27 cellular contexts compared by ENCODE assay signal in genomic region chr12:9756756-9757155, GRCh38. TPM values are rescaled to one million over a fixed set of nuclear protein-coding genes. Genes with fewer than 3 reads are reported as not detected.
A peak's percentile ranks its signal among the peaks of the same experiment; 100 is the strongest.
DNase-seq lines count a peak whose midpoint lies in the region; ATAC-seq and TF ChIP-seq lines count a peak whose summit lies in the region.
"Had no signal": no experiment of that assay in that cellular context is flagged by ENCODE, and none has a peak within 500 bp of the region (broad histone marks: within the 10 kb centered on the region; RNA-seq: fewer than 3 reads in every experiment).

No MANE protein-coding gene starts in this region.

- no TSS peak for BruUV-seq in OCI-LY7 (replicated peaks; lab: Mats Ljungman, UMichigan)

- H3K27me3 ChIP-seq in CD4-positive, alpha-beta memory T cell (ENCODE audit: insufficient read depth, low read length): no peaks in the 10 kb centered on the region
- no peaks in the 10 kb centered on the region for H3K27me3 ChIP-seq in lower lobe of right lung (ENCODE audit: low read depth)
- H3K27me3 ChIP-seq in heart right ventricle: no peaks in the 10 kb centered on the region
- H3K27me3 ChIP-seq: adrenal gland, vagina had no signal

- H3K36me3 ChIP-seq in CD4-positive, alpha-beta memory T cell (ENCODE audit: insufficient read depth, low read length): peaks cover 35% of the 10 kb centered on the region
- H3K36me3 ChIP-seq in lower lobe of right lung: peaks cover 8% of the 10 kb centered on the region
- peaks cover 0 to 39% (median 0%) of the 10 kb centered on the region in 9 donors for H3K36me3 ChIP-seq in heart right ventricle
- H3K36me3 ChIP-seq in OCI-LY7 (ENCODE audit: insufficient read depth, low read length): peaks cover 44% of the 10 kb centered on the region
- H3K36me3 ChIP-seq: adrenal gland, vagina had no signal

- H3K9me3 Mint-ChIP-seq in CD4-positive, alpha-beta memory T cell: peaks cover 0 to 2% (median 0%) of the 10 kb centered on the region in 8 donors
- H3K9me3 Mint-ChIP-seq: dendritic cell treated with granulocyte-macrophage colony-stimulating factor and Interleukin-4, amounts not matched to agents 40 ng/mL and 50 ng/mL, for 4 days; nephron progenitor cell had no signal

- 93 to 96% methylated on average over 4 of the region's 4 CpGs for WGBS in heart right ventricle, 2 donors

- H3K27ac ChIP-seq in CD4-positive, alpha-beta memory T cell (ENCODE audit: low read depth, low read length): peak overlapping the region; percentile 48
- H3K27ac ChIP-seq in lower lobe of right lung (no peak overlapping the region), heart right ventricle (no peak overlapping the region), OCI-LY7 (ENCODE audit: low read depth, low read length, poor library complexity, severe bottlenecking) (no peak overlapping the region)
- H3K27ac ChIP-seq: adrenal gland, epithelial cell of prostate, GM23248, vagina had no signal

- H3K4me1 ChIP-seq in CD4-positive, alpha-beta memory T cell (ENCODE audit: insufficient read depth, low read length): peaks cover 59% of the 10 kb centered on the region
- H3K4me1 ChIP-seq in lower lobe of right lung (no peaks in the 10 kb centered on the region), heart right ventricle (no peaks in the 10 kb centered on the region), OCI-LY7 (ENCODE audit: insufficient read depth, low read length, poor library complexity, severe bottlenecking) (peaks cover 33% of the 10 kb centered on the region)
- H3K4me1 ChIP-seq: adrenal gland, vagina had no signal

- no peaks in the 10 kb centered on the region for H3K27me3 Mint-ChIP-seq in CD4-positive, alpha-beta memory T cell
- H3K27me3 Mint-ChIP-seq: dendritic cell treated with granulocyte-macrophage colony-stimulating factor and Interleukin-4, amounts not matched to agents 40 ng/mL and 50 ng/mL, for 4 days had no signal

- no peak overlapping the region for H2AFZ ChIP-seq in OCI-LY7 (ENCODE audit: low read length)
- H2AFZ ChIP-seq: GM23248 had no signal

- peak overlapping the region; percentile 84 to 100 (median 96) for H3K4me3 Mint-ChIP-seq in CD4-positive, alpha-beta memory T cell
- H3K4me3 Mint-ChIP-seq: dendritic cell treated with granulocyte-macrophage colony-stimulating factor and Interleukin-4, amounts not matched to agents 40 ng/mL and 50 ng/mL, for 4 days; nephron progenitor cell had no signal

- POLR2A ChIA-PET in CD4-positive, alpha-beta memory T cell (lab: Charles Lee; ENCODE audit: partially characterized antibody): interaction anchor here (1.1 to 15.8 kb wide), 7 partner anchors 14 to 107 kb away, joined by 3 to 422 read pairs (median 149); no protein-coding TSS in a partner anchor
- POLR2A ChIA-PET in OCI-LY7 (lab: Charles Lee): interaction anchor here (0.6 to 2.6 kb wide), 8 partner anchors 11 to 473 kb away, joined by 3 to 25 read pairs (median 4); no protein-coding TSS in a partner anchor

- no peak overlapping the region for H3K4me2 ChIP-seq in OCI-LY7 (ENCODE audit: low read length)

- H3K36me3 Mint-ChIP-seq in CD4-positive, alpha-beta memory T cell: peaks cover 44 to 84% of the 10 kb centered on the region in 2 donors

- no peak for TF ChIP-seq CTCF in lower lobe of right lung (IDR thresholded peaks at IDR 0.05)
- TF ChIP-seq CTCF in heart right ventricle (IDR thresholded peaks at IDR 0.05): no peak
- no peak for TF ChIP-seq CTCF in OCI-LY7 (conservative IDR thresholded peaks at IDR 0.05; ENCODE audit: low read length)

- DNase-seq in activated CD4-positive, alpha-beta T cell treated with anti-CD3 and anti-CD28 coated beads for 1 hour: peak; percentile 48
- no peak for DNase-seq in activated CD4-positive, alpha-beta T cell treated with anti-CD3 and anti-CD28 coated beads, Interleukin-2, amount 50 U/mL, for 1 hour
- peak in 1 of 5 donors; percentile 19 for DNase-seq in CD4-positive, alpha-beta memory T cell
- DNase-seq in activated CD8-positive, alpha-beta memory T cell treated with anti-CD3 and anti-CD28 coated beads, Interleukin-2, amount 50 U/mL, for 4 hours: peak; percentile 24
- no peak for DNase-seq in lower lobe of right lung
- no peak for DNase-seq in NCI-H774 (lab: John Stamatoyannopoulos, UW)
- DNase-seq in heart right ventricle: no peak
- no peak for DNase-seq in OCI-LY7 (ENCODE audit: low spot score)
- DNase-seq: adrenal gland; foreskin fibroblast; GF-D8; GM23248; NCI-H1048; NCI-H2081; NCI-H446 treated with DMSO at 0.1 percent for 48 hours; nephron progenitor cell; posterior cingulate gyrus; stimulated activated CD4-positive, alpha-beta T cell treated with anti-CD3 and anti-CD28 coated beads, Interleukin-2, amount 100 ng/mL, for 24 hours; substantia nigra had no signal

- no peaks in the 10 kb centered on the region for H3K9me3 ChIP-seq in CD4-positive, alpha-beta memory T cell (ENCODE audit: control insufficient read depth in 1 of 2, low read length in 2 of 2)
- no peaks in the 10 kb centered on the region for H3K9me3 ChIP-seq in lower lobe of right lung
- no peaks in the 10 kb centered on the region for H3K9me3 ChIP-seq in heart right ventricle
- no peaks in the 10 kb centered on the region for H3K9me3 ChIP-seq in OCI-LY7 (ENCODE audit: low read length)
- H3K9me3 ChIP-seq: adrenal gland, vagina had no signal

- CTCF ChIA-PET in CD4-positive, alpha-beta memory T cell (lab: Charles Lee; ENCODE audit: partially characterized antibody): interaction anchor here (1.2 to 22.5 kb wide), 4 partner anchors 7 to 42 kb away, joined by 3 to 889 read pairs (median 90); no protein-coding TSS in a partner anchor
- CTCF ChIA-PET in OCI-LY7 (lab: Charles Lee; ENCODE audit: unreplicated experiment): no interaction called here

- H4K20me1 ChIP-seq in OCI-LY7 (ENCODE audit: insufficient read depth, low read length): no peaks in the 10 kb centered on the region

- no peaks in the 10 kb centered on the region for H3K9me2 ChIP-seq in OCI-LY7 (ENCODE audit: insufficient read depth, low read length)

- peaks cover 38% of the 10 kb centered on the region; the same call in 1 of the 2 replicates for H3K79me2 ChIP-seq in OCI-LY7 (ENCODE audit: insufficient read depth, low read depth, low read length)

- H3K4me1 Mint-ChIP-seq in CD4-positive, alpha-beta memory T cell: peaks cover 35 to 76% (median 49%) of the 10 kb centered on the region in 4 donors

- intact Hi-C loops in CD4-positive, alpha-beta memory T cell (cut with micrococcal nuclease): no loop called here
- intact Hi-C loops in lower lobe of right lung (cut with DNase I): no loop called here
- intact Hi-C loops in heart right ventricle (cut with DNase I): loop anchor here in 2 of 10 donors (1.0 to 5.0 kb wide), 2 partner anchors 10 to 36 kb away; no protein-coding TSS in a partner anchor
- intact Hi-C loops in OCI-LY7 (cut with micrococcal nuclease; ENCODE audit: unreplicated experiment): no loop called here

- peak overlapping the region; percentile 73 to 100 (median 98) for H3K27ac Mint-ChIP-seq in CD4-positive, alpha-beta memory T cell
- H3K27ac Mint-ChIP-seq: dendritic cell treated with granulocyte-macrophage colony-stimulating factor and Interleukin-4, amounts not matched to agents 40 ng/mL and 50 ng/mL, for 4 days; nephron progenitor cell had no signal

- peak overlapping the region in 1 of 2 donors; percentile 29 for H3K4me3 ChIP-seq in CD4-positive, alpha-beta memory T cell (ENCODE audit: low read length in 2 of 2)
- H3K4me3 ChIP-seq in lower lobe of right lung (peak overlapping the region; percentile 48), heart right ventricle (peak overlapping the region in 1 of 10 donors; percentile 57), OCI-LY7 (ENCODE audit: low read depth, low read length, poor library complexity, severe bottlenecking) (no peak overlapping the region)
- H3K4me3 ChIP-seq: adrenal gland, GM23248, vagina had no signal

- no peak for ATAC-seq in lower lobe of right lung
- no peak for ATAC-seq in heart right ventricle

RNA-seq across cellular contexts. Expression of gene CD69, which starts 3.9 kb away (rescaled TPM):
- 10 to 100 TPM; 31.0 to 35.9 TPM for total RNA-seq in CD4-positive, alpha-beta memory T cell
- polyA plus RNA-seq in CD4-positive, alpha-beta memory T cell: 1,000 to 10,000 TPM in 1 of 2 donors, 100 to 1,000 TPM in 1; 145 to 1,121 TPM
- total RNA-seq in lower lobe of right lung (11.4 TPM), heart right ventricle (1 to 10 TPM in 3 of 10 donors, under 1 TPM in 5, not detected in 2; 0.17 to 6.2 (median 0.50) TPM), OCI-LY7 (2022) (9.7 and 10.3 TPM in 2 replicates)
- polyA plus RNA-seq in heart right ventricle: under 1 TPM; 0.22 to 0.55 TPM
- total RNA-seq in OCI-LY7 (2014; rRNA removed; shearing (Covaris generic)): 12.3 and 13.7 TPM in 2 replicates
- total RNA-seq: A172, bronchial epithelial cell, GM23248, RPMI7951 had no signal
- polyA plus RNA-seq: BJ, GM23248 had no signal

RNA-seq across cellular contexts. Expression of gene CLECL1, which starts 23.9 kb away (rescaled TPM):
- 1 to 10 TPM; 7.2 to 8.6 TPM for total RNA-seq in CD4-positive, alpha-beta memory T cell
- 1 to 10 TPM; 4.3 to 7.5 TPM for polyA plus RNA-seq in CD4-positive, alpha-beta memory T cell
- 1.7 TPM for total RNA-seq in lower lobe of right lung
- total RNA-seq in heart right ventricle: 1 to 10 TPM in 1 of 10 donors, under 1 TPM in 1, not detected in 8; 0.54 to 3.6 TPM
- polyA plus RNA-seq in heart right ventricle: under 1 TPM in 1 of 2 donors, not detected in 1; 0.25 TPM
- 68.4 and 73.3 TPM in 2 replicates for total RNA-seq in OCI-LY7 (2014; rRNA removed; shearing (Covaris generic))
- total RNA-seq in OCI-LY7 (2022): 106 and 114 TPM in 2 replicates
- total RNA-seq: A172, bronchial epithelial cell, GM23248, kidney epithelial cell, RPMI7951, vagina had no signal
- polyA plus RNA-seq: BJ, GM23248 had no signal

Comparison
In these comparisons a context has a peak if more than half of its experiments do, and no peak if none do; other contexts are left out.
1. DNase-seq: peak in activated CD4-positive, alpha-beta T cell treated with anti-CD3 and anti-CD28 coated beads for 1 hour (single experiment) and activated CD8-positive, alpha-beta memory T cell treated with anti-CD3 and anti-CD28 coated beads, Interleukin-2, amount 50 U/mL, for 4 hours (single experiment); none in activated CD4-positive, alpha-beta T cell treated with anti-CD3 and anti-CD28 coated beads, Interleukin-2, amount 50 U/mL, for 1 hour (single experiment), lower lobe of right lung (single experiment), NCI-H774 (single experiment), heart right ventricle (0 of 2) and OCI-LY7 (single experiment).
2. RNA of gene CLECL1, which starts 23.9 kb away (total RNA-seq): 68.4 to 114 TPM in OCI-LY7; 7.2 to 8.6 TPM in CD4-positive, alpha-beta memory T cell, 1.7 TPM in lower lobe of right lung (single experiment) and 0.54 to 3.6 TPM in heart right ventricle; every median in the first group is over 4 times any median in the second.